29 cellular contexts compared by ENCODE assay signal in the genomic region with DNA sequence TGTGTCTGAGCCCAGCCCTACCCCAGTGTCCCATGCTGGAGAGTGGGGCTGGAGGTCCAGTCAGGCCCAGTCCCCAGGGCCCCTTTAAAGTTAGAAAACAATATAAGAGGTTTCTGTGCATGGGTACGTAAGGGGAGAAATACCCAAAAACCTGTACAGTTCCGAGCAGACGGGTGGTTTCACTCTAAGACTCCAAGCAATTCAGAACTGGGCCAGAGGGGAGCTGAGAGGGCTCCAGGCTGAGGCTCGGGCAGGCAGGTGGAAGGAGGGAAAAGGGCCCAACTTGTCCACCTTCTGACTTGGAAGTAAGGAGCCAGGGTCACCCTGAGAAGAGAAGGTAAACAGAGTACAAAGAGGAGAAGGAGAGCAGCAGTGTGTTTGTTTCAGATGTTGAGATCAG.
"Had no signal": no experiment of that assay in that cellular context is flagged by ENCODE, and none has a peak within 500 bp of the region (broad histone marks: within the 10 kb centered on the region; RNA-seq: fewer than 3 reads in every experiment).

No MANE protein-coding gene starts in this region.

- H3K27me3 ChIP-seq: neutrophil, ovary, right lobe of liver, thyroid gland, tibial nerve, upper lobe of left lung, vagina had no signal

- H3K4me3 ChIP-seq: neural progenitor cell, ovary, psoas muscle, right lobe of liver, sigmoid colon, stomach, thoracic aorta, thyroid gland, tibial nerve, upper lobe of left lung, vagina had no signal

- FAIRE-seq: small intestine, urothelium cell line had no signal

- H3K9ac ChIP-seq: neural progenitor cell, parathyroid adenoma had no signal

- DNase-seq: naive B cell; naive thymus-derived CD8-positive, alpha-beta T cell; nephron progenitor cell; nucleus accumbens; ovary; psoas muscle; right cardiac atrium; sigmoid colon; small intestine; stimulated activated CD4-positive, alpha-beta T cell treated with anti-CD3 and anti-CD28 coated beads, Interleukin-15, amount 100 ng/mL, for 24 hours; stimulated activated CD4-positive, alpha-beta T cell treated with anti-CD3 and anti-CD28 coated beads, Interleukin-2, amount 100 ng/mL, for 24 hours; stimulated activated CD4-positive, alpha-beta T cell treated with anti-CD3 and anti-CD28 coated beads, Interleukin-2, amount 100 ng/mL, for 48 hours; stimulated activated CD4-positive, alpha-beta T cell treated with anti-CD3 and anti-CD28 coated beads, Interleukin-4, amount 100 ng/mL, for 24 hours; stimulated activated naive B cell treated with anti-CD40 and anti-IgM and Interleukin-4, amounts not matched to agents 10 μg/mL and 1 μg/mL and 100 μg/mL, for 72 hours; stimulated activated naive CD4-positive, alpha-beta T cell treated with Interleukin-2 at 50 U/mL for 16 hours; stomach; thyroid gland; trophoblast cell; upper lobe of left lung had no signal

- H3K36me3 ChIP-seq: neural progenitor cell, neutrophil, ovary, right lobe of liver, sigmoid colon, stomach, thoracic aorta, thyroid gland, tibial nerve, upper lobe of left lung, vagina had no signal

- H3K9me3 ChIP-seq: neutrophil, ovary, psoas muscle, thoracic aorta, thyroid gland, upper lobe of left lung, vagina had no signal

- ATAC-seq: naive thymus-derived CD8-positive, alpha-beta T cell; natural killer cell treated with Interleukin-12 subunit alpha and Interleukin-12 subunit beta and Interleukin-15 and Interleukin-18, amount 100 ng/mL, for 72 hours; psoas muscle; right cardiac atrium; right lobe of liver; stimulated activated effector memory CD8-positive, alpha-beta T cell treated with anti-CD3 and anti-CD28 coated beads, Interleukin-12 subunit alpha, Interleukin-12 subunit beta, amount 100 ng/mL, for 72 hours; stimulated activated naive B cell treated with anti-CD40 and anti-IgM and Interleukin-4, amounts not matched to agents 10 μg/mL and 1 μg/mL and 100 μg/mL, for 72 hours had no signal

- H2AFZ ChIP-seq: neural progenitor cell, parathyroid adenoma had no signal

- H3K4me1 ChIP-seq: neural progenitor cell, parathyroid adenoma, psoas muscle, right lobe of liver, sigmoid colon, stomach, thyroid gland, tibial nerve, upper lobe of left lung, vagina had no signal

- H3K4me2 ChIP-seq: neural progenitor cell had no signal

- H3K27ac ChIP-seq: neural progenitor cell, neutrophil, ovary, parathyroid adenoma, psoas muscle, right lobe of liver, sigmoid colon, stomach, thoracic aorta, thyroid gland, tibial nerve, upper lobe of left lung, vagina had no signal
